Comparison of ENCODE assay signal across 6 cellular contexts in the genomic region with DNA sequence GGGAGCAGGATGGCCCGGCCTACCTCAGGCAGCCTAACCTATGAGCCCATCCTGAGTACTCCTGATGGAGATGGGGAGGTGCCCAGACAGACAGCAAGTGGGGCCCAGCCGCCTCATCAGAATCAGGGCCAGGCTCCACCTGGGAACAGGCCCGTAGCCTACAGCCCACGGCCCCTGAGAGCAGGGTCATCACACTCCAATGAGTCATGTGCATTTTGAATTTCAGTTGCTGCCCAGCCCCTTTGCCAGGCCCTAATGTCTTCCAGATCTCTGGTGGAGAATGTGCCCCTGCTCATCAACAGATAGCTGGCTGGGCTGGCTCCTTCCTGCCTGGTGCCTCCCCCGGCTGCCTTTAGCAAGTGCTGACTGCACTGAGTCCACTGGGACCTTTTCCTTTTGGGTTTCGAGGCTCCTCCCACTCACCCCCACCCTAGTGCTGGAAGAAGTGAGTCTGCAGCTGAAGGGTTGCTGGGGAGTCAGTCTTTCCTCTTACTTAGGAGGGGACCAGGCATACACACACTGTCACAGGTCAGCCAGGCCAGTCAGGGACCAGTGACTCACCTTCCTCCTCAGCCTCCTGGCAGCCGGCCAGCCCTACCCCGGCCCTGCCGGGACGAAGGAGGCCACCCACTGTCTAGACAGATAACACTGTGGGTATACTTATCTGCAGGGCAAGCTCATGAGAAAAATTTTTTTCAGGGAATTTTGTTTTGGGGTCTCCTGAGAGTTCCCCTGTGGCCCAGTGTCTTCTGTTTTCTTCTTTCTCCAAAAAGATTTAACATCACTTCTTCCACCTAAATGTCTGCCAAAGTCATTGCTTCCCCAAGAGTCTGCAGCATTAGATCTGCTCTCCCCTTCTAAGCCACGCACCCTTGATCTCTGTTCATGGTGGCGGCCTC. TPM values are rescaled to one million over a fixed set of nuclear protein-coding genes. Genes with fewer than 3 reads are reported as not detected.
DNase-seq lines count a peak whose midpoint lies in the region; ATAC-seq and TF ChIP-seq lines count a peak whose summit lies in the region.

No MANE protein-coding gene starts in this region.

- TF ChIP-seq EP300 in tibial nerve (IDR thresholded peaks at IDR 0.05): peak in 1 of 2 donors; percentile 45

- no peak overlapping the region for H3K4me3 ChIP-seq in BJ (ENCODE audit: low read depth, low read length)
- no peak overlapping the region for H3K4me3 ChIP-seq in tibial nerve

- H3K27ac ChIP-seq in tibial nerve: peak overlapping the region in 2 of 4 donors; percentile 20 to 70

- POLR2A ChIA-PET in BJ (lab: Charles Lee): interaction anchor here (1.0 kb wide), 1 partner anchor 11 kb away, joined by 4 read pairs; the partner anchor contains the start of gene ABCB8

- peaks cover 0 to 27% (median 9%) of the 10 kb centered on the region in 4 donors for H3K4me1 ChIP-seq in tibial nerve

- WGBS in tibial nerve, 2 donors: 38 to 40% methylated on average over 10 to 12 of the region's 12 CpGs

- DNase-seq in BJ (ENCODE audit: low read depth): peak; percentile 70
- peak; percentile 74 to 82 for DNase-seq in Kasumi-1 (lab: John Stamatoyannopoulos, UW)
- peak; percentile 86 to 88 for DNase-seq in activated T-cell treated with anti-CD3 and anti-CD28 coated beads, Interleukin-2, amount 50 U/mL, for 48 hours
- DNase-seq in left colon: peak; percentile 55 to 63
- DNase-seq in tibial nerve (ENCODE audit: low spot score in 2 of 2): peak; percentile 23 to 45

- peak; percentile 76 for ATAC-seq in left colon
- no peak for ATAC-seq in GM21515 (IDR thresholded peaks at IDR 0.05; ENCODE audit: unreplicated experiment)

- TF ChIP-seq POLR2A in tibial nerve (IDR thresholded peaks at IDR 0.05): no peak

- H3K27me3 ChIP-seq in BJ (ENCODE audit: control insufficient read depth, insufficient read depth, low read length) (no peaks in the 10 kb centered on the region), tibial nerve (no peaks in the 10 kb centered on the region)

- H3K36me3 ChIP-seq in BJ (ENCODE audit: control insufficient read depth, insufficient read depth, low read length) (peaks cover 15% of the 10 kb centered on the region), tibial nerve (peaks cover 0 to 81% (median 0%) of the 10 kb centered on the region in 3 donors)

- intact Hi-C loops in left colon (cut with DNase I, micrococcal nuclease): no loop called here

- CTCF ChIA-PET in BJ (lab: Yijun Ruan, JAX): interaction anchor here (0.7 to 4.0 kb wide), 5 partner anchors 11 to 76 kb away, joined by 3 to 15 read pairs (median 7); partner anchors contain the start of gene ABCB8

- H3K9me3 ChIP-seq in tibial nerve: no peaks in the 10 kb centered on the region

- TF ChIP-seq CTCF in BJ (IDR thresholded peaks at IDR 0.05; ENCODE audit: insufficient read depth, low read depth, low read length): no peak
- no peak for TF ChIP-seq CTCF in tibial nerve (IDR thresholded peaks at IDR 0.05)

RNA-seq across cellular contexts. Expression of gene ASIC3, which starts 9.1 kb away (rescaled TPM):
- 0.26 and 0.45 TPM in 2 replicates for polyA plus RNA-seq in BJ (2011; rRNA removed)
- polyA minus RNA-seq in BJ (2011; rRNA and poly(A)+ RNA removed): 0.24 TPM in 1 of 2 replicates, not detected in the other
- 1 to 10 TPM; 1.4 to 2.3 TPM for total RNA-seq in left colon
- total RNA-seq in tibial nerve: 1 to 10 TPM; 1.7 to 6.0 (median 4.0) TPM

RNA-seq across cellular contexts. Expression of gene ABCB8, which starts 10.9 kb away (rescaled TPM):
- 13.0 and 23.6 TPM in 2 replicates for polyA plus RNA-seq in BJ (2011; rRNA removed)
- polyA minus RNA-seq in BJ (2011; rRNA and poly(A)+ RNA removed): 23.2 and 30.4 TPM in 2 replicates
- total RNA-seq in left colon: 10 to 100 TPM; 25.3 to 40.0 TPM
- 10 to 100 TPM; 21.0 to 49.0 (median 31.6) TPM for total RNA-seq in tibial nerve

RNA-seq across cellular contexts. Expression of gene ATG9B, which starts 14.9 kb away (rescaled TPM):
- polyA plus RNA-seq in BJ (2011; rRNA removed): 0.07 and 0.15 TPM in 2 replicates
- polyA minus RNA-seq in BJ (2011; rRNA and poly(A)+ RNA removed): 0.05 and 0.09 TPM in 2 replicates
- total RNA-seq in left colon (under 1 TPM in 1 of 2 donors, not detected in 1; 0.22 TPM), tibial nerve (not detected)

RNA-seq across cellular contexts. Expression of gene CDK5, which starts 18.5 kb away (rescaled TPM):
- polyA plus RNA-seq in BJ (2011; rRNA removed): 30.0 and 33.2 TPM in 2 replicates
- 15.3 and 33.8 TPM in 2 replicates for polyA minus RNA-seq in BJ (2011; rRNA and poly(A)+ RNA removed)
- total RNA-seq in left colon: 10 to 100 TPM; 12.8 to 15.1 TPM
- total RNA-seq in tibial nerve: 10 to 100 TPM in 1 of 4 donors, 1 to 10 TPM in 3; 3.6 to 13.1 (median 7.1) TPM

RNA-seq across cellular contexts. Expression of gene SLC4A2, which starts 20.2 kb away (rescaled TPM):
- 59.0 and 86.1 TPM in 2 replicates for polyA plus RNA-seq in BJ (2011; rRNA removed)
- polyA minus RNA-seq in BJ (2011; rRNA and poly(A)+ RNA removed): 74.3 and 109 TPM in 2 replicates
- total RNA-seq in left colon (10 to 100 TPM; 76.7 to 97.4 TPM), tibial nerve (100 to 1,000 TPM in 1 of 4 donors, 10 to 100 TPM in 3; 74.3 to 111 (median 91.4) TPM)

Comparison
In these comparisons a context has a peak if more than half of its experiments do, and no peak if none do; other contexts are left out.
1. DNase-seq: peak in every context shown above with its lines; median percentile 87 in activated T-cell treated with anti-CD3 and anti-CD28 coated beads, Interleukin-2, amount 50 U/mL, for 48 hours; 78 in Kasumi-1; 70 in BJ; 59 in left colon; 34 in tibial nerve.